Comparison of ENCODE assay signal across 10 cellular contexts in genomic region chr7:102592477-102593017, GRCh38. TPM values are rescaled to one million over a fixed set of nuclear protein-coding genes. Genes with fewer than 3 reads are reported as not detected.
A peak's percentile ranks its signal among the peaks of the same experiment; 100 is the strongest.
DNase-seq lines count a peak whose midpoint lies in the region; ATAC-seq and TF ChIP-seq lines count a peak whose summit lies in the region.
"Not testable (repeated sequence)": the region's sequence is repeated elsewhere in the genome, so short reads cannot be mapped to it uniquely, and the experiment has no call there.
"Had no signal": no experiment of that assay in that cellular context is flagged by ENCODE, and none has a peak within 500 bp of the region (broad histone marks: within the 10 kb centered on the region; RNA-seq: fewer than 3 reads in every experiment).

No MANE protein-coding gene starts in this region.

- not testable (repeated sequence) for H3K4me3 ChIP-seq in heart right ventricle, upper lobe of right lung

- not testable (repeated sequence) for H3K27me3 ChIP-seq in heart right ventricle, upper lobe of right lung

- H3K27ac Mint-ChIP-seq in T-helper 17 cell, progenitor cell of endocrine pancreas: not testable (repeated sequence)

- not testable (repeated sequence) for H3K9me3 ChIP-seq in T-helper 17 cell (ENCODE audit: control insufficient read depth, low read length, poor library complexity, severe bottlenecking); heart right ventricle; upper lobe of right lung

- not testable (repeated sequence) for H3K27ac ChIP-seq in heart right ventricle, upper lobe of right lung

- H3K4me1 ChIP-seq in heart right ventricle, upper lobe of right lung: not testable (repeated sequence)

- H3K36me3 Mint-ChIP-seq in T-helper 17 cell (ENCODE audit: low read depth); progenitor cell of endocrine pancreas (ENCODE audit: insufficient read depth): not testable (repeated sequence)

- not testable (repeated sequence) for H3K4me1 Mint-ChIP-seq in T-helper 17 cell; progenitor cell of endocrine pancreas (ENCODE audit: low read depth)

- intact Hi-C loops in heart right ventricle (cut with DNase I); upper lobe of right lung (cut with DNase I): not testable (repeated sequence)

- 15 to 31% methylated on average over 6 of the region's 26 CpGs for WGBS in heart right ventricle, 2 donors

- not testable (repeated sequence) for H3K4me3 Mint-ChIP-seq in T-helper 17 cell; progenitor cell of endocrine pancreas (ENCODE audit: low read depth)

- H3K27me3 Mint-ChIP-seq in T-helper 17 cell, progenitor cell of endocrine pancreas: not testable (repeated sequence)

- DNase-seq in T-helper 17 cell (peak in 2 of 3 donors; percentile 21 to 37), heart right ventricle (peak; percentile 29 to 35), progenitor cell of endocrine pancreas (ENCODE audit: low spot score, unreplicated experiment) (peak; percentile 41), upper lobe of right lung (peak; percentile 92)
- DNase-seq in activated effector memory CD4-positive, alpha-beta T cell treated with Interleukin-2 at 50 U/mL for 16 hours = peak; percentile 39

- not testable (repeated sequence) for H3K36me3 ChIP-seq in heart right ventricle, upper lobe of right lung

- peak; percentile 56 for ATAC-seq in GM18907 (IDR thresholded peaks at IDR 0.05; ENCODE audit: unreplicated experiment)
- ATAC-seq in GM21737 (IDR thresholded peaks at IDR 0.05; ENCODE audit: unreplicated experiment) = peak; percentile 48
- ATAC-seq in HG03103 (IDR thresholded peaks at IDR 0.05; ENCODE audit: low read depth, unreplicated experiment) = peak; percentile 46
- peak; percentile 70 for ATAC-seq in T-helper 17 cell
- peak; percentile 81 to 89 (median 84) for ATAC-seq in heart right ventricle
- peak; percentile 86 for ATAC-seq in upper lobe of right lung

- TF ChIP-seq CTCF in heart right ventricle (IDR thresholded peaks at IDR 0.05); progenitor cell of endocrine pancreas (IDR thresholded peaks at IDR 0.05; ENCODE audit: unreplicated experiment); upper lobe of right lung (IDR thresholded peaks at IDR 0.05): not testable (repeated sequence)

- not testable (repeated sequence) for H3K9me3 Mint-ChIP-seq in progenitor cell of endocrine pancreas (ENCODE audit: low read depth)

RNA-seq across cellular contexts. Expression of gene POLR2J3, which starts 20.2 kb away (rescaled TPM):
- total RNA-seq in T-helper 17 cell (100 to 1,000 TPM; 102 to 124 TPM), heart right ventricle (10 to 100 TPM in 6 of 10 donors, 1 to 10 TPM in 4; 6.7 to 19.3 (median 12.1) TPM), progenitor cell of endocrine pancreas (28.2 and 31.5 TPM in 2 replicates), upper lobe of right lung (36.7 TPM)
- polyA plus RNA-seq in heart right ventricle = 100 to 1,000 TPM in 1 of 2 donors, 10 to 100 TPM in 1; 20.7 to 102 TPM

RNA-seq across cellular contexts. Expression of gene RASA4, which starts 24.0 kb away (rescaled TPM):
- total RNA-seq in T-helper 17 cell (10 to 100 TPM; 58.5 to 61.6 TPM), heart right ventricle (10 to 100 TPM in 6 of 10 donors, 1 to 10 TPM in 4; 8.3 to 76.1 (median 12.4) TPM), progenitor cell of endocrine pancreas (20.2 and 21.0 TPM in 2 replicates), upper lobe of right lung (78.8 TPM)
- 10 to 100 TPM; 10.2 to 13.8 TPM for polyA plus RNA-seq in heart right ventricle

RNA-seq across cellular contexts. Expression of gene SPDYE2, which starts 41.5 kb away (rescaled TPM):
- total RNA-seq in T-helper 17 cell (under 1 TPM; 0.21 to 0.55 TPM), heart right ventricle (under 1 TPM in 1 of 10 donors, not detected in 9; 0.31 TPM), progenitor cell of endocrine pancreas (not detected in 2 replicates), upper lobe of right lung (not detected)
- under 1 TPM in 1 of 2 donors, not detected in 1; 0.51 TPM for polyA plus RNA-seq in heart right ventricle
- total RNA-seq: hepatocyte, mesenteric fat pad had no signal

RNA-seq across cellular contexts. Expression of gene UPK3BL2, which starts 49.1 kb away (rescaled TPM):
- total RNA-seq in T-helper 17 cell = 10 to 100 TPM; 52.5 to 84.2 TPM
- total RNA-seq in heart right ventricle = 10 to 100 TPM in 1 of 10 donors, 1 to 10 TPM in 9; 1.5 to 16.7 (median 6.3) TPM
- 10 to 100 TPM in 1 of 2 donors, 1 to 10 TPM in 1; 4.6 to 13.9 TPM for polyA plus RNA-seq in heart right ventricle
- 9.4 and 13.4 TPM in 2 replicates for total RNA-seq in progenitor cell of endocrine pancreas
- total RNA-seq in upper lobe of right lung = 19.3 TPM

RNA-seq across cellular contexts. Expression of gene UPK3BL1, which starts 50.0 kb away (rescaled TPM):
- total RNA-seq in T-helper 17 cell (10 to 100 TPM; 60.2 to 69.8 TPM), heart right ventricle (10 to 100 TPM in 6 of 10 donors, 1 to 10 TPM in 4; 2.0 to 14.3 (median 10.7) TPM), progenitor cell of endocrine pancreas (18.9 and 19.2 TPM in 2 replicates), upper lobe of right lung (39.4 TPM)
- 10 to 100 TPM; 10.3 to 82.8 TPM for polyA plus RNA-seq in heart right ventricle

Comparison
In these comparisons a context has a peak if more than half of its experiments do, and no peak if none do; other contexts are left out.
1. DNase-seq: peak in every context shown above with its lines; median percentile 92 in upper lobe of right lung; 41 in progenitor cell of endocrine pancreas; 39 in activated effector memory CD4-positive, alpha-beta T cell treated with Interleukin-2 at 50 U/mL for 16 hours; 32 in heart right ventricle; 29 in T-helper 17 cell.